ENCODE assay signal across 13 cellular contexts in genomic region chr17:77875881-77876509, GRCh38.
DNase-seq lines count a peak whose midpoint lies in the region; ATAC-seq and TF ChIP-seq lines count a peak whose summit lies in the region.
"Had no signal": no experiment of that assay in that cellular context is flagged by ENCODE, and none has a peak within 500 bp of the region (broad histone marks: within the 10 kb centered on the region; RNA-seq: fewer than 3 reads in every experiment).

No MANE protein-coding gene starts in this region.

- TF ChIP-seq EP300 in upper lobe of left lung (IDR thresholded peaks at IDR 0.05), result no peak

- no peak overlapping the region for H3K9ac ChIP-seq in Karpas-422 (ENCODE audit: low read length)

- no peak overlapping the region for H2AFZ ChIP-seq in Karpas-422 (ENCODE audit: low read length)

- peak; percentile 71 to 79 for ATAC-seq in activated CD4-positive, CD25-positive, alpha-beta regulatory T cell treated with anti-CD3 and anti-CD28 coated beads, Interleukin-2, amount 50 U/mL, for 24 hours
- no peak for ATAC-seq in upper lobe of left lung (ENCODE audit: low FRiP score in 2 of 2)
- ATAC-seq: gastrocnemius medialis had no signal

- TF ChIP-seq CTCF in neutrophil (IDR thresholded peaks at IDR 0.05) (no peak), upper lobe of left lung (IDR thresholded peaks at IDR 0.05) (no peak)

- H3K9me3 ChIP-seq in Karpas-422 (ENCODE audit: low read length) (peaks cover 14% of the 10 kb centered on the region), neutrophil (no peaks in the 10 kb centered on the region), upper lobe of left lung (peaks cover 0 to 14% (median 10%) of the 10 kb centered on the region in 4 donors)
- H3K9me3 ChIP-seq: gastrocnemius medialis had no signal

- in situ Hi-C loops in G401 (cut with HindIII; ENCODE audit: low sequenced_read_pairs), result no loop called here

- no peaks in the 10 kb centered on the region for H3K9me2 ChIP-seq in Karpas-422 (replicated peaks; ENCODE audit: insufficient read depth, low read length)

- no peaks in the 10 kb centered on the region for H4K20me1 ChIP-seq in Karpas-422 (ENCODE audit: insufficient read depth, low read depth, low read length)

- WGBS in upper lobe of left lung, 2 donors, result 82 to 84% methylated on average over 2 of the region's 2 CpGs

- no peak for TF ChIP-seq POLR2A in upper lobe of left lung (IDR thresholded peaks at IDR 0.05)

- H3K36me3 ChIP-seq in Karpas-422 (ENCODE audit: insufficient read depth, low read length) (no peaks in the 10 kb centered on the region; the same call in 1 of the 2 replicates), neutrophil (no peaks in the 10 kb centered on the region), upper lobe of left lung (no peaks in the 10 kb centered on the region)
- H3K36me3 ChIP-seq: gastrocnemius medialis had no signal

- no peak overlapping the region for H3K4me2 ChIP-seq in Karpas-422 (ENCODE audit: low read depth, low read length, poor library complexity, severe bottlenecking)

- no peak for DNase-seq in activated CD4-positive, CD25-positive, alpha-beta regulatory T cell treated with anti-CD3 and anti-CD28 coated beads, Interleukin-2, amount 50 U/mL, for 72 hours
- DNase-seq in Karpas-422, result peak; percentile 63
- peak; percentile 44 for DNase-seq in activated naive CD4-positive, alpha-beta T cell treated with anti-CD3 and anti-CD28 coated beads, Interleukin-2, amount 50 U/mL, for 16 hours
- DNase-seq in NCI-H2227 treated with DMSO at 0.1 percent for 48 hours (lab: John Stamatoyannopoulos, UW), result no peak
- no peak for DNase-seq in G401 (ENCODE audit: low spot score)
- no peak for DNase-seq in upper lobe of left lung
- DNase-seq: activated CD4-positive, alpha-beta T cell treated with anti-CD3 and anti-CD28 coated beads, Interleukin-2, amount 10 ng/mL, durations not matched to agents 24 days and 14 days; cerebellar nuclear complex; gastrocnemius medialis; midbrain; trophoblast cell had no signal

- no peak overlapping the region for H3K4me3 ChIP-seq in Karpas-422 (ENCODE audit: low read length)
- H3K4me3 ChIP-seq in neutrophil (ENCODE audit: low read depth in 1 of 2, low read length in 1 of 2), result peak overlapping the region; percentile 8 to 20
- no peak overlapping the region for H3K4me3 ChIP-seq in upper lobe of left lung
- H3K4me3 ChIP-seq: gastrocnemius medialis had no signal

- no peak overlapping the region for H3K27ac ChIP-seq in Karpas-422 (ENCODE audit: low read length)
- peak overlapping the region; percentile 95 for H3K27ac ChIP-seq in neutrophil
- H3K27ac ChIP-seq in upper lobe of left lung, result no peak overlapping the region
- H3K27ac ChIP-seq: gastrocnemius medialis had no signal

- H3K4me1 ChIP-seq in Karpas-422 (ENCODE audit: low read length), result peaks cover 11% of the 10 kb centered on the region
- peaks cover 97 to 98% of the 10 kb centered on the region in 2 experiments for H3K4me1 ChIP-seq in neutrophil (ENCODE audit: control insufficient read depth in 1 of 2, insufficient read depth in 1 of 2, low read depth in 1 of 2, low read length in 1 of 2)
- peaks cover 3 to 7% (median 5%) of the 10 kb centered on the region in 4 donors for H3K4me1 ChIP-seq in upper lobe of left lung

- H3K79me2 ChIP-seq in Karpas-422 (ENCODE audit: low read length), result no peaks in the 10 kb centered on the region

- H3K27me3 ChIP-seq in Karpas-422 (ENCODE audit: low read length), result peaks cover 3% of the 10 kb centered on the region; the same call in 1 of the 2 replicates
- H3K27me3 ChIP-seq in neutrophil, result no peaks in the 10 kb centered on the region
- H3K27me3 ChIP-seq in upper lobe of left lung, result no peaks in the 10 kb centered on the region
- H3K27me3 ChIP-seq: gastrocnemius medialis had no signal

Comparison
In these comparisons a context has a peak if more than half of its experiments do, and no peak if none do; other contexts are left out.
1. ATAC-seq: peak in activated CD4-positive, CD25-positive, alpha-beta regulatory T cell treated with anti-CD3 and anti-CD28 coated beads, Interleukin-2, amount 50 U/mL, for 24 hours (2 of 2); none in upper lobe of left lung (0 of 2).
2. DNase-seq: peak in Karpas-422 (single experiment) and activated naive CD4-positive, alpha-beta T cell treated with anti-CD3 and anti-CD28 coated beads, Interleukin-2, amount 50 U/mL, for 16 hours (single experiment); none in activated CD4-positive, CD25-positive, alpha-beta regulatory T cell treated with anti-CD3 and anti-CD28 coated beads, Interleukin-2, amount 50 U/mL, for 72 hours (single experiment), NCI-H2227 treated with DMSO at 0.1 percent for 48 hours (single experiment), G401 (single experiment) and upper lobe of left lung (0 of 2).
3. H3K4me3 ChIP-seq: peak in neutrophil (2 of 2); none in Karpas-422 (single experiment) and upper lobe of left lung (0 of 4).